Comparison of ENCODE assay signal across 15 cellular contexts in genomic region chr16:50711862-50712567, GRCh38. TPM values are rescaled to one million over a fixed set of nuclear protein-coding genes. Genes with fewer than 3 reads are reported as not detected.
DNase-seq lines count a peak whose midpoint lies in the region; ATAC-seq, FAIRE-seq and TF ChIP-seq lines count a peak whose summit lies in the region.
"Had no signal": no experiment of that assay in that cellular context is flagged by ENCODE, and none has a peak within 500 bp of the region (broad histone marks: within the 10 kb centered on the region; RNA-seq: fewer than 3 reads in every experiment).

No MANE protein-coding gene starts in this region.

- CTCF ChIA-PET in HepG2 (lab: Yijun Ruan, JAX; ENCODE audit: low intra/inter-chr PET ratio, low total read pairs) = no interaction called here

- TF ChIP-seq POLR2A in HepG2 (IDR thresholded peaks at IDR 0.05; ENCODE audit: insufficient read depth in 1 of 2, low read depth in 2 of 2, low read length in 2 of 2) = no peak
- TF ChIP-seq POLR2A in right lobe of liver (IDR thresholded peaks at IDR 0.05) = no peak

- TF ChIP-seq CTCF in HepG2 (CRISPR knock-in tag; IDR thresholded peaks at IDR 0.05) (no peak), right lobe of liver (IDR thresholded peaks at IDR 0.05) (no peak), neural progenitor cell (IDR thresholded peaks at IDR 0.05) (no peak)

- peak overlapping the region; percentile 62 for H3K27ac Mint-ChIP-seq in neural progenitor cell
- H3K27ac Mint-ChIP-seq: nephron progenitor cell had no signal

- H3K9me3 ChIP-seq in HepG2 (ENCODE audit: low read length) (no peaks in the 10 kb centered on the region), right lobe of liver (no peaks in the 10 kb centered on the region), neural progenitor cell (ENCODE audit: low read depth) (no peaks in the 10 kb centered on the region)

- no peaks in the 10 kb centered on the region for H3F3A ChIP-seq in neural progenitor cell (ENCODE audit: low read depth)

- no peaks in the 10 kb centered on the region for H3K79me2 ChIP-seq in HepG2 (ENCODE audit: insufficient read depth, low read length)
- no peaks in the 10 kb centered on the region for H3K79me2 ChIP-seq in neural progenitor cell (ENCODE audit: low read depth)

- H3K9me3 Mint-ChIP-seq in neural progenitor cell = no peaks in the 10 kb centered on the region
- H3K9me3 Mint-ChIP-seq: activated T-cell treated with anti-CD3 and anti-CD28 coated beads, Interleukin-2, amount 50 U/mL, for 4 hours; nephron progenitor cell had no signal

- no peak overlapping the region for H3K4me3 ChIP-seq in HepG2 (replicated peaks in 1 of 3; ENCODE audit: insufficient read depth in 1 of 3, low read depth in 2 of 3, low read length in 3 of 3)
- H3K4me3 ChIP-seq in right lobe of liver = no peak overlapping the region
- H3K4me3 ChIP-seq in neural progenitor cell = no peak overlapping the region
- H3K4me3 ChIP-seq: GM12878, GM23248 had no signal

- ATAC-seq in HepG2 (no peak), right lobe of liver (no peak), HG03354 (IDR thresholded peaks at IDR 0.05; ENCODE audit: poor library complexity, severe bottlenecking, unreplicated experiment) (no peak), HG03045 (IDR thresholded peaks at IDR 0.05; ENCODE audit: unreplicated experiment) (no peak)
- ATAC-seq: activated T-cell treated with anti-CD3 and anti-CD28 coated beads, Interleukin-2, amount 50 U/mL, for 4 hours; GM12878 had no signal

- no peaks in the 10 kb centered on the region for H3K36me3 Mint-ChIP-seq in neural progenitor cell

- no peak for TF ChIP-seq EP300 in HepG2 (IDR thresholded peaks at IDR 0.05; ENCODE audit: low read depth in 2 of 2, low read length in 2 of 2)
- TF ChIP-seq EP300 in HepG2 (CRISPR knock-in tag; IDR thresholded peaks at IDR 0.05; ENCODE audit: borderline replicate concordance) = no peak

- POLR2A ChIA-PET in HepG2 (lab: Yijun Ruan, JAX) = no interaction called here

- peaks cover 22% of the 10 kb centered on the region for H3K4me1 Mint-ChIP-seq in neural progenitor cell

- H3K9ac ChIP-seq in HepG2 (ENCODE audit: insufficient read depth, low read depth, low read length) (no peak overlapping the region), neural progenitor cell (no peak overlapping the region)
- H3K9ac ChIP-seq: GM23248 had no signal

- H3K4me3 Mint-ChIP-seq in neural progenitor cell = no peak overlapping the region
- H3K4me3 Mint-ChIP-seq: activated T-cell treated with anti-CD3 and anti-CD28 coated beads, Interleukin-2, amount 50 U/mL, for 4 hours; nephron progenitor cell had no signal

- in situ Hi-C loops in HepG2 (cut with HindIII; ENCODE audit: extremely low pct_ligation_motif_present, low pct_unique_long_range_greater_than_20kb) = no loop called here

- H4K20me1 ChIP-seq in HepG2 (ENCODE audit: insufficient read depth, low read length) (no peaks in the 10 kb centered on the region), neural progenitor cell (ENCODE audit: low read depth) (no peaks in the 10 kb centered on the region)

- H3K4me2 ChIP-seq in HepG2 (ENCODE audit: low read depth, low read length) = no peak overlapping the region
- H3K4me2 ChIP-seq in neural progenitor cell = no peak overlapping the region

- H2AFZ ChIP-seq in HepG2 (ENCODE audit: low read length) (no peak overlapping the region), neural progenitor cell (replicated peaks) (no peak overlapping the region)
- H2AFZ ChIP-seq: GM23248 had no signal

- H3K4me1 ChIP-seq in HepG2 (ENCODE audit: insufficient read depth, low read length) (peaks cover 14% of the 10 kb centered on the region), right lobe of liver (no peaks in the 10 kb centered on the region), neural progenitor cell (no peaks in the 10 kb centered on the region)

- H3K27ac ChIP-seq in HepG2 (ENCODE audit: extremely low read length, insufficient read depth, low read length) (no peak overlapping the region), right lobe of liver (no peak overlapping the region), neural progenitor cell (no peak overlapping the region)
- H3K27ac ChIP-seq: GM23248 had no signal

- H3K27me3 ChIP-seq in HepG2 (ENCODE audit: control insufficient read depth in 1 of 2, insufficient read depth in 2 of 2, low read length in 2 of 2) (peaks cover 0 to 21% of the 10 kb centered on the region in 2 experiments; a peak in 2 of 5 replicates), right lobe of liver (no peaks in the 10 kb centered on the region), neural progenitor cell (no peaks in the 10 kb centered on the region)

- H3K36me3 ChIP-seq in HepG2 (replicated peaks in 1 of 2; ENCODE audit: control insufficient read depth in 1 of 2, insufficient read depth in 2 of 2, low read length in 2 of 2) = no peaks in the 10 kb centered on the region
- H3K36me3 ChIP-seq in right lobe of liver = no peaks in the 10 kb centered on the region
- no peaks in the 10 kb centered on the region for H3K36me3 ChIP-seq in neural progenitor cell

- no peak for TF ChIP-seq RAD21 in HepG2 (CRISPR knock-in tag; IDR thresholded peaks at IDR 0.05)

- H3K27me3 Mint-ChIP-seq in neural progenitor cell (ENCODE audit: insufficient read depth, low read depth) = peaks cover 3% of the 10 kb centered on the region

- 20% methylated on average over 4 of the region's 25 CpGs for WGBS in HepG2 (ENCODE audit: low lambda C conversion rate)
- 85% methylated on average over 2 of the region's 25 CpGs for WGBS in right lobe of liver (ENCODE audit: insufficient coverage, low coverage, low lambda C conversion rate, missing lambda C conversion rate)

- FAIRE-seq in HepG2 (lab: Jason Lieb, UNC) = no peak
- FAIRE-seq: GM12878, urothelium cell line had no signal

- no peak for DNase-seq in HepG2 (ENCODE audit: low spot score)
- no peak for DNase-seq in right lobe of liver
- DNase-seq in cerebellum (ENCODE audit: low spot score) = peak; percentile 73
- DNase-seq in neural progenitor cell (ENCODE audit: low spot score) = no peak
- DNase-seq in HUDEP-2 (lab: John Stamatoyannopoulos, UW; ENCODE audit: unreplicated experiment in 76 of 76) = no peak
- DNase-seq in SKM-1 (lab: John Stamatoyannopoulos, UW; ENCODE audit: unreplicated experiment) = no peak
- DNase-seq: activated T-cell treated with anti-CD3 and anti-CD28 coated beads, Interleukin-2, amount 50 U/mL, for 4 hours; DMS153; GM23248; nephron progenitor cell had no signal

- BruUV-seq in HepG2 (replicated peaks; lab: Mats Ljungman, UMichigan) = no TSS peak

- intact Hi-C loops in HepG2 (cut with micrococcal nuclease; ENCODE audit: unreplicated experiment) (no loop called here), right lobe of liver (cut with DNase I) (no loop called here)

RNA-seq across cellular contexts. Expression of gene NOD2, which starts 18.6 kb away (rescaled TPM):
- total RNA-seq in HepG2 (2016; rRNA removed; fragmentation: Illumina TruSeq; extraction: Trizol) (0.27 and 0.29 TPM in 2 replicates), right lobe of liver (1 to 10 TPM in 4 of 6 experiments, under 1 TPM in 2; 0.74 to 6.0 (median 1.4) TPM), cerebellum (0.36 TPM), neural progenitor cell (ENCODE audit: low replicate concordance) (0.22 TPM in 1 of 2 replicates, not detected in the other)
- total RNA-seq in HepG2 (2016; cell fraction: cytosol; rRNA removed; fragmentation: Illumina TruSeq; extraction: Trizol; ENCODE audit: low read depth) = 0.18 and 0.20 TPM in 2 replicates
- total RNA-seq in HepG2 (2016; cell fraction: insoluble cytoplasmic fraction; rRNA removed; fragmentation: Illumina TruSeq; extraction: Trizol) = 0.09 and 0.12 TPM in 2 replicates
- 0.21 TPM in 1 of 2 replicates, not detected in the other for total RNA-seq in HepG2 (2016; cell fraction: membrane; rRNA removed; fragmentation: Illumina TruSeq; extraction: Trizol)
- 0.22 and 0.38 TPM in 2 replicates for total RNA-seq in HepG2 (2016; cell fraction: nucleus; rRNA removed; fragmentation: Illumina TruSeq; extraction: Trizol)
- 0.76 and 0.81 TPM in 2 replicates for polyA plus RNA-seq in HepG2 (2011; rRNA removed)
- polyA plus RNA-seq in HepG2 (2011; cell fraction: cytosol; rRNA removed) = 0.36 and 0.68 TPM in 2 replicates
- polyA plus RNA-seq in HepG2 (2011; cell fraction: nucleus; rRNA removed) = 1.9 and 2.3 TPM in 2 replicates
- 0.19 and 0.29 TPM in 2 replicates for polyA plus RNA-seq in HepG2 (2012)
- 0.02 and 0.03 TPM in 2 replicates for polyA plus RNA-seq in HepG2 (2016; cell fraction: cytosol; fragmentation: Illumina TruSeq; extraction: Trizol; ENCODE audit: low read depth)
- not detected in 2 replicates for polyA plus RNA-seq in HepG2 (2016; cell fraction: insoluble cytoplasmic fraction; fragmentation: Illumina TruSeq; extraction: Trizol; ENCODE audit: low read depth)
- not detected in 2 replicates for polyA plus RNA-seq in HepG2 (2016; cell fraction: membrane; fragmentation: Illumina TruSeq; extraction: Trizol; ENCODE audit: low read depth)
- 0.17 and 0.37 TPM in 2 replicates for polyA plus RNA-seq in HepG2 (2016; cell fraction: nucleus; fragmentation: Illumina TruSeq; extraction: Trizol; ENCODE audit: insufficient read depth, low read depth)
- polyA minus RNA-seq in HepG2 (2011; rRNA and poly(A)+ RNA removed; ENCODE audit: low replicate concordance) = 4.8 TPM in 1 of 2 replicates, not detected in the other
- polyA minus RNA-seq in HepG2 (2011; cell fraction: cytosol; rRNA and poly(A)+ RNA removed) = 0.49 and 1.1 TPM in 2 replicates
- 2.1 and 2.3 TPM in 2 replicates for polyA minus RNA-seq in HepG2 (2011; cell fraction: nucleus; rRNA and poly(A)+ RNA removed)
- total RNA-seq: GM23248 had no signal
- polyA plus RNA-seq: AG04450, GM23248 had no signal

RNA-seq across cellular contexts. Expression of gene CYLD, which starts 29.9 kb away (rescaled TPM):
- 11.4 and 16.0 TPM in 2 replicates for total RNA-seq in HepG2 (2016; rRNA removed; fragmentation: Illumina TruSeq; extraction: Trizol)
- total RNA-seq in HepG2 (2016; cell fraction: cytosol; rRNA removed; fragmentation: Illumina TruSeq; extraction: Trizol; ENCODE audit: low read depth) = 2.6 and 3.0 TPM in 2 replicates
- 14.3 and 16.1 TPM in 2 replicates for total RNA-seq in HepG2 (2016; cell fraction: insoluble cytoplasmic fraction; rRNA removed; fragmentation: Illumina TruSeq; extraction: Trizol)
- total RNA-seq in HepG2 (2016; cell fraction: membrane; rRNA removed; fragmentation: Illumina TruSeq; extraction: Trizol) = 10.5 and 11.2 TPM in 2 replicates
- 12.3 and 12.6 TPM in 2 replicates for total RNA-seq in HepG2 (2016; cell fraction: nucleus; rRNA removed; fragmentation: Illumina TruSeq; extraction: Trizol)
- polyA plus RNA-seq in HepG2 (2011; rRNA removed) = 6.0 and 6.1 TPM in 2 replicates
- 3.1 and 4.8 TPM in 2 replicates for polyA plus RNA-seq in HepG2 (2011; cell fraction: cytosol; rRNA removed)
- polyA plus RNA-seq in HepG2 (2011; cell fraction: nucleus; rRNA removed) = 5.0 and 7.6 TPM in 2 replicates
- polyA plus RNA-seq in HepG2 (2012) = 6.2 and 8.4 TPM in 2 replicates
- 1.7 and 1.8 TPM in 2 replicates for polyA plus RNA-seq in HepG2 (2016; cell fraction: cytosol; fragmentation: Illumina TruSeq; extraction: Trizol; ENCODE audit: low read depth)
- polyA plus RNA-seq in HepG2 (2016; cell fraction: insoluble cytoplasmic fraction; fragmentation: Illumina TruSeq; extraction: Trizol; ENCODE audit: low read depth) = 9.7 and 10.4 TPM in 2 replicates
- 4.9 and 6.5 TPM in 2 replicates for polyA plus RNA-seq in HepG2 (2016; cell fraction: membrane; fragmentation: Illumina TruSeq; extraction: Trizol; ENCODE audit: low read depth)
- polyA plus RNA-seq in HepG2 (2016; cell fraction: nucleus; fragmentation: Illumina TruSeq; extraction: Trizol; ENCODE audit: insufficient read depth, low read depth) = 9.6 and 11.6 TPM in 2 replicates
- polyA minus RNA-seq in HepG2 (2011; rRNA and poly(A)+ RNA removed; ENCODE audit: low replicate concordance) = 5.0 and 11.2 TPM in 2 replicates
- polyA minus RNA-seq in HepG2 (2011; cell fraction: cytosol; rRNA and poly(A)+ RNA removed) = 5.4 and 7.9 TPM in 2 replicates
- polyA minus RNA-seq in HepG2 (2011; cell fraction: nucleus; rRNA and poly(A)+ RNA removed) = 39.4 and 52.8 TPM in 2 replicates
- 10 to 100 TPM; 17.0 to 34.2 (median 19.5) TPM for total RNA-seq in right lobe of liver
- total RNA-seq in cerebellum = 43.0 TPM
- 12.5 and 22.0 TPM in 2 replicates for total RNA-seq in neural progenitor cell (ENCODE audit: low replicate concordance)

RNA-seq across cellular contexts. Expression of gene SNX20, which starts 30.9 kb away (rescaled TPM):
- not detected in 2 replicates for total RNA-seq in HepG2 (2016; rRNA removed; fragmentation: Illumina TruSeq; extraction: Trizol)
- not detected in 2 replicates for total RNA-seq in HepG2 (2016; cell fraction: cytosol; rRNA removed; fragmentation: Illumina TruSeq; extraction: Trizol; ENCODE audit: low read depth)
- total RNA-seq in HepG2 (2016; cell fraction: insoluble cytoplasmic fraction; rRNA removed; fragmentation: Illumina TruSeq; extraction: Trizol) = not detected in 2 replicates
- total RNA-seq in HepG2 (2016; cell fraction: membrane; rRNA removed; fragmentation: Illumina TruSeq; extraction: Trizol) = not detected in 2 replicates
- total RNA-seq in HepG2 (2016; cell fraction: nucleus; rRNA removed; fragmentation: Illumina TruSeq; extraction: Trizol) = not detected in 2 replicates
- not detected in 2 replicates for polyA plus RNA-seq in HepG2 (2011; rRNA removed)
- not detected in 2 replicates for polyA plus RNA-seq in HepG2 (2011; cell fraction: cytosol; rRNA removed)
- not detected in 2 replicates for polyA plus RNA-seq in HepG2 (2011; cell fraction: nucleus; rRNA removed)
- 0.04 TPM in 1 of 2 replicates, not detected in the other for polyA plus RNA-seq in HepG2 (2012)
- polyA plus RNA-seq in HepG2 (2016; cell fraction: cytosol; fragmentation: Illumina TruSeq; extraction: Trizol; ENCODE audit: low read depth) = not detected in 2 replicates
- not detected in 2 replicates for polyA plus RNA-seq in HepG2 (2016; cell fraction: insoluble cytoplasmic fraction; fragmentation: Illumina TruSeq; extraction: Trizol; ENCODE audit: low read depth)
- polyA plus RNA-seq in HepG2 (2016; cell fraction: membrane; fragmentation: Illumina TruSeq; extraction: Trizol; ENCODE audit: low read depth) = not detected in 2 replicates
- polyA plus RNA-seq in HepG2 (2016; cell fraction: nucleus; fragmentation: Illumina TruSeq; extraction: Trizol; ENCODE audit: insufficient read depth, low read depth) = not detected in 2 replicates
- not detected in 2 replicates for polyA minus RNA-seq in HepG2 (2011; rRNA and poly(A)+ RNA removed; ENCODE audit: low replicate concordance)
- polyA minus RNA-seq in HepG2 (2011; cell fraction: cytosol; rRNA and poly(A)+ RNA removed) = not detected in 2 replicates
- not detected in 2 replicates for polyA minus RNA-seq in HepG2 (2011; cell fraction: nucleus; rRNA and poly(A)+ RNA removed)
- total RNA-seq in right lobe of liver = 1 to 10 TPM in 1 of 6 experiments, under 1 TPM in 5; 0.31 to 1.9 (median 0.71) TPM
- total RNA-seq in cerebellum = not detected
- total RNA-seq in neural progenitor cell (ENCODE audit: low replicate concordance) = not detected in 2 replicates
- total RNA-seq: GM23248 had no signal
- polyA plus RNA-seq: AG04450, GM23248 had no signal
